10 cellular contexts compared by ENCODE assay signal in the genomic region with DNA sequence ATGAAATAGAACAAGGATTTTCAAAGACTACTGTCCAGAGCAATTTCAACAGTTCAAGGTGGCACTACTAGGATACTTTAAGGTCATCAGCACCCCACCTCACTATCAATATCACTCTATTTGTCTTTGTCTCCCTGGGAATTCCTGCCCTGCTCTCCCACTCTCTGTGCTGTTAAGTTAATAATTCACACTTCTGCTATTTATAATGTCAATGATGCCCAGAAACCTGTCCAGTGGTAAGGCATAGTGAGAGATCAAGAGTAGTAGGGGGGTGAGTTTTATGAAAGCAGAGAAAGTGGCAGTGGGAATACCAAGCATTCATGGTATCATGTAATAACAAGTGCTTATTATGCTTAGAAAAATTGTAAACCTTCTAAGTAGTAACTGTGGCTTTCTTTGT. TPM values are rescaled to one million over a fixed set of nuclear protein-coding genes. Genes with fewer than 3 reads are reported as not detected.
"Had no signal": no experiment of that assay in that cellular context is flagged by ENCODE, and none has a peak within 500 bp of the region (broad histone marks: within the 10 kb centered on the region; RNA-seq: fewer than 3 reads in every experiment).

No MANE protein-coding gene starts in this region.

- H3K27ac ChIP-seq: GM23248 had no signal

- ATAC-seq: HCT116, K562 had no signal

- FAIRE-seq: HTR-8/SVneo, K562 had no signal

- H3K9me3 ChIP-seq: HAP-1 had no signal

- H3K36me3 ChIP-seq: HAP-1 had no signal

- H3K4me1 ChIP-seq: HAP-1 had no signal

- DNase-seq: GM23248, GOT3, H7, HFFc6, IMR-90 had no signal

- H3K4me3 ChIP-seq: GM23248, HAP-1, K562 had no signal

RNA-seq across cellular contexts. Expression of a gene that starts 7.3 kb away (rescaled TPM):
- total RNA-seq: GM23248, H7, HFFc6, HT-29, IMR-90, K562 had no signal
- polyA plus RNA-seq: GM23248, IMR-90, K562 had no signal
